In genomic region chr16:89656435-89657121, GRCh38 we compare ENCODE assay signal across 8 cellular contexts. TPM values are rescaled to one million over a fixed set of nuclear protein-coding genes. Genes with fewer than 3 reads are reported as not detected.
DNase-seq lines count a peak whose midpoint lies in the region; ATAC-seq and TF ChIP-seq lines count a peak whose summit lies in the region.

No MANE protein-coding gene starts in this region.

- H3K27me3 ChIP-seq in brain microvascular endothelial cell (replicated peaks) (no peaks in the 10 kb centered on the region), lung (ENCODE audit: control insufficient read depth, insufficient read depth) (no peaks in the 10 kb centered on the region)

- CTCF ChIA-PET in activated CD8-positive, alpha-beta memory T cell treated with anti-CD3 and anti-CD28 coated beads, Interleukin-2, amount 10 ng/mL, durations not matched to agents 7 days and 5 days (lab: Charles Lee) = interaction anchor here (0.8 to 1.2 kb wide), 3 partner anchors 15 to 293 kb away, joined by 3 to 4 read pairs (median 3); no protein-coding TSS in a partner anchor

- peak overlapping the region; percentile 87 for H3K4me3 Mint-ChIP-seq in activated CD8-positive, alpha-beta memory T cell treated with anti-CD3 and anti-CD28 coated beads, Interleukin-2, amount 10 ng/mL, durations not matched to agents 7 days and 5 days
- H3K4me3 Mint-ChIP-seq in type B pancreatic cell = peak overlapping the region; percentile 92

- no peaks in the 10 kb centered on the region for H3K9me3 Mint-ChIP-seq in activated CD8-positive, alpha-beta memory T cell treated with anti-CD3 and anti-CD28 coated beads, Interleukin-2, amount 10 ng/mL, durations not matched to agents 7 days and 5 days (ENCODE audit: low read depth)
- H3K9me3 Mint-ChIP-seq in type B pancreatic cell = no peaks in the 10 kb centered on the region

- H3K4me1 Mint-ChIP-seq in activated CD8-positive, alpha-beta memory T cell treated with anti-CD3 and anti-CD28 coated beads, Interleukin-2, amount 10 ng/mL, durations not matched to agents 7 days and 5 days = peaks cover 35% of the 10 kb centered on the region
- peaks cover 12% of the 10 kb centered on the region for H3K4me1 Mint-ChIP-seq in type B pancreatic cell (ENCODE audit: unreplicated experiment)

- H3K27me3 Mint-ChIP-seq in activated CD8-positive, alpha-beta memory T cell treated with anti-CD3 and anti-CD28 coated beads, Interleukin-2, amount 10 ng/mL, durations not matched to agents 7 days and 5 days = no peaks in the 10 kb centered on the region
- H3K27me3 Mint-ChIP-seq in type B pancreatic cell = no peaks in the 10 kb centered on the region

- TF ChIP-seq CTCF in brain microvascular endothelial cell (IDR thresholded peaks at IDR 0.05; ENCODE audit: low read depth, low read length, missing control alignments) = no peak
- TF ChIP-seq CTCF in lung (IDR thresholded peaks at IDR 0.05; ENCODE audit: control extremely low read depth, extremely low read depth) = no peak
- no peak for TF ChIP-seq CTCF in type B pancreatic cell (conservative IDR thresholded peaks at IDR 0.05)

- no peaks in the 10 kb centered on the region for H3K9me3 ChIP-seq in lung (ENCODE audit: control insufficient read depth in 2 of 2, insufficient read depth in 1 of 2, low read length in 1 of 2)

- H3K36me3 ChIP-seq in brain microvascular endothelial cell (replicated peaks) (peaks cover 12% of the 10 kb centered on the region), lung (ENCODE audit: control insufficient read depth in 2 of 2, insufficient read depth in 2 of 2, low read length in 2 of 2) (peaks cover under 1 to 9% of the 10 kb centered on the region in 2 donors)

- ATAC-seq in activated CD8-positive, alpha-beta memory T cell treated with anti-CD3 and anti-CD28 coated beads, Interleukin-2, amount 10 ng/mL, durations not matched to agents 7 days and 5 days = no peak
- ATAC-seq in lung (ENCODE audit: insufficient read depth, low FRiP score) = no peak

- H3K27ac ChIP-seq in brain microvascular endothelial cell = no peak overlapping the region
- H3K27ac ChIP-seq in lung (ENCODE audit: low read depth in 1 of 2, low read length in 1 of 2) = no peak overlapping the region

- peaks cover 21% of the 10 kb centered on the region for H3K36me3 Mint-ChIP-seq in activated CD8-positive, alpha-beta memory T cell treated with anti-CD3 and anti-CD28 coated beads, Interleukin-2, amount 10 ng/mL, durations not matched to agents 7 days and 5 days
- peaks cover 20% of the 10 kb centered on the region for H3K36me3 Mint-ChIP-seq in type B pancreatic cell

- peaks cover 8 to 22% of the 10 kb centered on the region in 2 donors for H3K4me1 ChIP-seq in lung (ENCODE audit: control insufficient read depth in 2 of 2, insufficient read depth in 2 of 2, low read length in 2 of 2)

- no peak for DNase-seq in activated CD8-positive, alpha-beta memory T cell treated with anti-CD3 and anti-CD28 coated beads, Interleukin-2, amount 10 ng/mL, durations not matched to agents 7 days and 5 days
- no peak for DNase-seq in activated CD8-positive, alpha-beta memory T cell treated with anti-CD3 and anti-CD28 coated beads, Interleukin-2, amount 50 U/mL, for 48 hours
- DNase-seq in brain microvascular endothelial cell (no peak), lung (ENCODE audit: low spot score) (no peak), type B pancreatic cell (ENCODE audit: extremely low spot score, unreplicated experiment) (no peak), dermis blood vessel endothelial cell (no peak)
- no peak for DNase-seq in stimulated activated CD4-positive, alpha-beta T cell treated with anti-CD3 and anti-CD28 coated beads, Interleukin-4, amount 100 ng/mL, for 4 hours
- DNase-seq in activated effector memory CD4-positive, alpha-beta T cell treated with Interleukin-2 at 50 U/mL for 16 hours = no peak

- H3K4me3 ChIP-seq in brain microvascular endothelial cell (ENCODE audit: low read depth, low read length) = peak overlapping the region; percentile 97
- H3K4me3 ChIP-seq in lung = peak overlapping the region; percentile 96

- WGBS in lung, 2 donors = 31 to 38% methylated on average over 32 of the region's 32 CpGs

- peak overlapping the region; percentile 80 for H3K27ac Mint-ChIP-seq in activated CD8-positive, alpha-beta memory T cell treated with anti-CD3 and anti-CD28 coated beads, Interleukin-2, amount 10 ng/mL, durations not matched to agents 7 days and 5 days
- peak overlapping the region; percentile 62 for H3K27ac Mint-ChIP-seq in type B pancreatic cell

- in situ Hi-C loops in brain microvascular endothelial cell (cut with HindIII; ENCODE audit: low pct_ligation_motif_present, low sequenced_read_pairs) = no loop called here

RNA-seq across cellular contexts. Expression of gene CHMP1A, which starts 0.9 kb away (rescaled TPM):
- total RNA-seq in activated CD8-positive, alpha-beta memory T cell treated with anti-CD3 and anti-CD28 coated beads, Interleukin-2, amount 10 ng/mL, durations not matched to agents 7 days and 5 days = 100 to 1,000 TPM in 1 of 2 experiments, 10 to 100 TPM in 1; 86.5 to 106 TPM
- total RNA-seq in lung (10 to 100 TPM; 77.0 to 98.4 TPM), type B pancreatic cell (ENCODE audit: low replicate concordance) (93.4 and 104 TPM in 2 replicates), dermis blood vessel endothelial cell (117 and 139 TPM in 2 replicates)
- 10 to 100 TPM; 61.3 to 93.9 TPM for polyA plus RNA-seq in lung

RNA-seq across cellular contexts. Expression of gene SPATA33, which starts 1.1 kb away (rescaled TPM):
- total RNA-seq in activated CD8-positive, alpha-beta memory T cell treated with anti-CD3 and anti-CD28 coated beads, Interleukin-2, amount 10 ng/mL, durations not matched to agents 7 days and 5 days = 10 to 100 TPM; 14.5 to 17.4 TPM
- 10 to 100 TPM; 10.8 to 19.1 TPM for total RNA-seq in lung
- 1 to 10 TPM; 5.4 to 6.9 TPM for polyA plus RNA-seq in lung
- 11.7 and 23.2 TPM in 2 replicates for total RNA-seq in type B pancreatic cell (ENCODE audit: low replicate concordance)
- total RNA-seq in dermis blood vessel endothelial cell = 2.0 and 4.1 TPM in 2 replicates

RNA-seq across cellular contexts. Expression of gene CDK10, which starts 29.9 kb away (rescaled TPM):
- total RNA-seq in activated CD8-positive, alpha-beta memory T cell treated with anti-CD3 and anti-CD28 coated beads, Interleukin-2, amount 10 ng/mL, durations not matched to agents 7 days and 5 days = 10 to 100 TPM; 80.5 to 94.2 TPM
- total RNA-seq in lung (10 to 100 TPM; 54.0 to 86.1 TPM), type B pancreatic cell (ENCODE audit: low replicate concordance) (104 and 132 TPM in 2 replicates), dermis blood vessel endothelial cell (48.2 and 71.1 TPM in 2 replicates)
- polyA plus RNA-seq in lung = 10 to 100 TPM; 52.0 to 92.7 TPM

RNA-seq across cellular contexts. Expression of gene DPEP1, which starts 43.1 kb away (rescaled TPM):
- total RNA-seq in activated CD8-positive, alpha-beta memory T cell treated with anti-CD3 and anti-CD28 coated beads, Interleukin-2, amount 10 ng/mL, durations not matched to agents 7 days and 5 days = not detected
- total RNA-seq in lung = 1 to 10 TPM; 1.3 to 8.9 TPM
- polyA plus RNA-seq in lung = under 1 TPM; 0.26 to 0.65 TPM
- 13.4 and 16.7 TPM in 2 replicates for total RNA-seq in type B pancreatic cell (ENCODE audit: low replicate concordance)
- total RNA-seq in dermis blood vessel endothelial cell = 1.0 and 2.7 TPM in 2 replicates

RNA-seq across cellular contexts. Expression of gene SPATA2L, which starts 44.9 kb away (rescaled TPM):
- total RNA-seq in activated CD8-positive, alpha-beta memory T cell treated with anti-CD3 and anti-CD28 coated beads, Interleukin-2, amount 10 ng/mL, durations not matched to agents 7 days and 5 days = 1 to 10 TPM; 5.8 to 7.4 TPM
- total RNA-seq in lung (10 to 100 TPM in 1 of 2 donors, 1 to 10 TPM in 1; 6.9 to 17.3 TPM), type B pancreatic cell (ENCODE audit: low replicate concordance) (12.6 and 18.5 TPM in 2 replicates), dermis blood vessel endothelial cell (19.1 and 36.6 TPM in 2 replicates)
- 10 to 100 TPM; 12.1 to 15.1 TPM for polyA plus RNA-seq in lung
